In genomic region chr10:126128581-126128980, GRCh38 we compare ENCODE assay signal across 2 cellular contexts.
TF ChIP-seq lines count a peak whose summit lies in the region.

No MANE protein-coding gene starts in this region.

TF ChIP-seq in WTC11, 78 proteins besides CTCF, POLR2A, EP300 and RAD21:
- TF ChIP-seq FOXP1 (CRISPR knock-in tag; IDR thresholded peaks at IDR 0.05; ENCODE audit: borderline replicate concordance) (no peak), EMX1 (CRISPR knock-in tag; IDR thresholded peaks at IDR 0.05) (no peak), MXD4 (CRISPR knock-in tag; IDR thresholded peaks at IDR 0.05; ENCODE audit: borderline replicate concordance) (no peak), ZBTB43 (CRISPR knock-in tag; IDR thresholded peaks at IDR 0.05) (no peak), TP53 (CRISPR knock-in tag; IDR thresholded peaks at IDR 0.05) (no peak), IRF1 (CRISPR knock-in tag; IDR thresholded peaks at IDR 0.05) (no peak), MLX (CRISPR knock-in tag; IDR thresholded peaks at IDR 0.05) (no peak)

TF ChIP-seq in H1, 55 proteins besides CTCF, POLR2A, EP300 and RAD21:
- no peak for TF ChIP-seq SIN3A (conservative IDR thresholded peaks at IDR 0.05 in 1 of 2, IDR thresholded peaks at IDR 0.05 in 1 of 2; ENCODE audit: low read depth in 1 of 2, low read length in 2 of 2)
- no peak for TF ChIP-seq CBX8 (IDR thresholded peaks at IDR 0.05; ENCODE audit: borderline replicate concordance, low read depth, low read length)
- TF ChIP-seq GABPA (IDR thresholded peaks at IDR 0.05; ENCODE audit: borderline replicate concordance, insufficient read depth, low read length), result no peak
- no peak for TF ChIP-seq CTBP2 (IDR thresholded peaks at IDR 0.05; ENCODE audit: borderline replicate concordance, insufficient read depth, insufficient read length, low read length)
- no peak for TF ChIP-seq HDAC2 (IDR thresholded peaks at IDR 0.05; ENCODE audit: borderline replicate concordance in 1 of 2, low read depth in 2 of 2, low read length in 2 of 2)
- TF ChIP-seq BCL11A (IDR thresholded peaks at IDR 0.05; ENCODE audit: low read depth in 2 of 2, low read length in 2 of 2), result no peak
- no peak for TF ChIP-seq EZH2 (IDR thresholded peaks at IDR 0.05; ENCODE audit: low read depth, low read length, severe bottlenecking)
- TF ChIP-seq BRCA1 (IDR thresholded peaks at IDR 0.05; ENCODE audit: low read depth, low read length), result no peak
- TF ChIP-seq SP1 (IDR thresholded peaks at IDR 0.05; ENCODE audit: low read depth, low read length), result no peak
- no peak for TF ChIP-seq CEBPB (IDR thresholded peaks at IDR 0.05; ENCODE audit: low read depth, low read length)
- no peak for TF ChIP-seq YY1 (IDR thresholded peaks at IDR 0.05; ENCODE audit: low read depth, low read length)
- TF ChIP-seq NRF1 (IDR thresholded peaks at IDR 0.05; ENCODE audit: low read depth, low read length), result no peak
